Comparison of ENCODE assay signal across 1 cellular context in the genomic region with DNA sequence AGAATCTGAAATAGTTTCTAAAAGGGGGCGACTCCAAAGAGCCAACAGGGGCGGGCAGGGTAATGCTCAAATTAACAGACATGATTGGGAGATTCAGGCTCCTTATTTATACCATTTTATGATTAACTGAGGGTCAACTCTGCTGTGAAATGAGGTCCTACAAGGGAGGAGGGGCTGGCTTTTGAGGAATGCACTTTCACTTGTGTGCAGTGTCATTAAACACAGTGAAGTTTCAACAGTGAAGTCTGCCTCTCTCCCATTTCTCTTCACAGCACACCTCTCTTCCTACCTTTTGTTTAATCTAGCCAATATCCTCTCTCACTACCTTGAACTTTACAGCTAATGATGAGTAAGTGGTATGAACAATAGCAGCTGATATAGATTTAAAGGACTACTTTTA.
TF ChIP-seq lines count a peak whose summit lies in the region.

No MANE protein-coding gene starts in this region.

TF ChIP-seq in H1, 55 proteins besides CTCF, POLR2A, EP300 and RAD21 (continued from another document):
- TF ChIP-seq CTBP2 (IDR thresholded peaks at IDR 0.05; ENCODE audit: borderline replicate concordance, insufficient read depth, insufficient read length, low read length): no peak
- no peak for TF ChIP-seq EGR1 (IDR thresholded peaks at IDR 0.05; ENCODE audit: borderline replicate concordance, low read depth, low read length)
- no peak for TF ChIP-seq RNF2 (IDR thresholded peaks at IDR 0.05; ENCODE audit: borderline replicate concordance, low read depth, low read length, missing control alignments, poor library complexity, severe bottlenecking)
- no peak for TF ChIP-seq CHD1 (IDR thresholded peaks at IDR 0.05; ENCODE audit: low read depth, low read length)
- TF ChIP-seq RXRA (IDR thresholded peaks at IDR 0.05; ENCODE audit: insufficient read depth, low read depth, low read length): no peak
- no peak for TF ChIP-seq BCL11A (IDR thresholded peaks at IDR 0.05; ENCODE audit: low read depth in 2 of 2, low read length in 2 of 2)
- TF ChIP-seq KDM4A (IDR thresholded peaks at IDR 0.05; ENCODE audit: low read depth, low read length, severe bottlenecking): no peak
- no peak for TF ChIP-seq KDM1A (IDR thresholded peaks at IDR 0.05; ENCODE audit: borderline replicate concordance, low read length)
- TF ChIP-seq, protein P1, sequence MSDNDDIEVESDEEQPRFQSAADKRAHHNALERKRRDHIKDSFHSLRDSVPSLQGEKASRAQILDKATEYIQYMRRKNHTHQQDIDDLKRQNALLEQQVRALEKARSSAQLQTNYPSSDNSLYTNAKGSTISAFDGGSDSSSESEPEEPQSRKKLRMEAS (IDR thresholded peaks at IDR 0.05): no peak
- TF ChIP-seq SIRT6 (IDR thresholded peaks at IDR 0.05; ENCODE audit: low read length): no peak
- TF ChIP-seq HDAC2 (IDR thresholded peaks at IDR 0.05; ENCODE audit: borderline replicate concordance in 1 of 2, low read depth in 2 of 2, low read length in 2 of 2): no peak
- TF ChIP-seq NANOG (IDR thresholded peaks at IDR 0.05; ENCODE audit: insufficient read depth, low read depth, low read length, poor library complexity, severe bottlenecking): no peak
- TF ChIP-seq CBX8 (IDR thresholded peaks at IDR 0.05; ENCODE audit: borderline replicate concordance, low read depth, low read length): no peak
